ENCODE assay signal across 1 cellular context in genomic region chr19:39481676-39482075, GRCh38.
TF ChIP-seq lines count a peak whose summit lies in the region.

No MANE protein-coding gene starts in this region.

TF ChIP-seq in K562, 482 proteins besides CTCF, POLR2A, EP300 and RAD21:
- no peak for TF ChIP-seq XRCC5 (IDR thresholded peaks at IDR 0.05; ENCODE audit: low read depth, low read length)
- TF ChIP-seq GTF3C2 (IDR thresholded peaks at IDR 0.05; ENCODE audit: borderline replicate concordance, extremely low read depth, insufficient read length) = no peak
- TF ChIP-seq FOXA1 (IDR thresholded peaks at IDR 0.05; ENCODE audit: borderline replicate concordance) = no peak
- TF ChIP-seq SIRT6 (IDR thresholded peaks at IDR 0.05; ENCODE audit: low read depth, low read length) = no peak
- TF ChIP-seq, protein P1, sequence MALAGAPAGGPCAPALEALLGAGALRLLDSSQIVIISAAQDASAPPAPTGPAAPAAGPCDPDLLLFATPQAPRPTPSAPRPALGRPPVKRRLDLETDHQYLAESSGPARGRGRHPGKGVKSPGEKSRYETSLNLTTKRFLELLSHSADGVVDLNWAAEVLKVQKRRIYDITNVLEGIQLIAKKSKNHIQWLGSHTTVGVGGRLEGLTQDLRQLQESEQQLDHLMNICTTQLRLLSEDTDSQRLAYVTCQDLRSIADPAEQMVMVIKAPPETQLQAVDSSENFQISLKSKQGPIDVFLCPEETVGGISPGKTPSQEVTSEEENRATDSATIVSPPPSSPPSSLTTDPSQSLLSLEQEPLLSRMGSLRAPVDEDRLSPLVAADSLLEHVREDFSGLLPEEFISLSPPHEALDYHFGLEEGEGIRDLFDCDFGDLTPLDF (CRISPR knock-in tag; IDR thresholded peaks at IDR 0.05) = no peak
- TF ChIP-seq ZNF232 (CRISPR knock-in tag; IDR thresholded peaks at IDR 0.05) = 0 out of 2 replicates have a peak, but pooled peaks have one; percentile 49
- no peak for TF ChIP-seq SREBF1 (IDR thresholded peaks at IDR 0.05; ENCODE audit: borderline replicate concordance, low read depth, low read length)
- TF ChIP-seq KLF1 (tag; IDR thresholded peaks at IDR 0.05) = no peak
